Comparison of ENCODE assay signal across 18 cellular contexts in genomic region chr4:110032603-110033002, GRCh38.
DNase-seq lines count a peak whose midpoint lies in the region; ATAC-seq, FAIRE-seq and TF ChIP-seq lines count a peak whose summit lies in the region.
"Had no signal": no experiment of that assay in that cellular context is flagged by ENCODE, and none has a peak within 500 bp of the region (broad histone marks: within the 10 kb centered on the region; RNA-seq: fewer than 3 reads in every experiment).

No MANE protein-coding gene starts in this region.

- H3K27me3 ChIP-seq in BLaER1 treated with 17β-estradiol and CSF1 and Interleukin-3, amounts not matched to agents 10 nM and 100 nM, result peaks cover 0 to 98% (median 0%) of the 10 kb centered on the region in 11 experiments; a peak in 10 of 22 replicates
- H3K27me3 ChIP-seq in HAP-1 (ENCODE audit: low read depth), result no peaks in the 10 kb centered on the region
- H3K27me3 ChIP-seq: neural progenitor cell, SJCRH30 had no signal

- in situ Hi-C loops in HAP-1 (cut with MboI; ENCODE audit: low sequenced_read_pairs), result no loop called here

- no peak for TF ChIP-seq CTCF in omental fat pad (IDR thresholded peaks at IDR 0.05)

- H3K36me3 ChIP-seq in BLaER1 treated with 17β-estradiol and CSF1 and Interleukin-3, amounts not matched to agents 10 nM and 100 nM, result no peaks in the 10 kb centered on the region
- H3K36me3 ChIP-seq in HAP-1 (replicated peaks), result no peaks in the 10 kb centered on the region
- H3K36me3 ChIP-seq: neural progenitor cell, SJCRH30 had no signal

- peak overlapping the region; percentile 44 to 85 (median 74); a peak in 20 of 22 replicates for H3K4me2 ChIP-seq in BLaER1 treated with 17β-estradiol and CSF1 and Interleukin-3, amounts not matched to agents 10 nM and 100 nM
- H3K4me2 ChIP-seq: neural progenitor cell had no signal

- H3K4me3 ChIP-seq in BLaER1 treated with 17β-estradiol and CSF1 and Interleukin-3, amounts not matched to agents 10 nM and 100 nM, result no peak overlapping the region
- H3K4me3 ChIP-seq in HAP-1, result no peak overlapping the region
- H3K4me3 ChIP-seq: neural progenitor cell, SJCRH30 had no signal

- peak; percentile 10 for DNase-seq in HT1080 (ENCODE audit: low read depth)
- peak; percentile 20 for DNase-seq in SKM-1 (lab: John Stamatoyannopoulos, UW; ENCODE audit: unreplicated experiment)
- no peak for DNase-seq in left lobe of liver (ENCODE audit: low spot score)
- DNase-seq in HTR-8/SVneo (ENCODE audit: insufficient read length, low spot score), result no peak
- DNase-seq in omental fat pad (ENCODE audit: low spot score), result no peak
- DNase-seq in NAMALWA (ENCODE audit: low spot score), result no peak
- no peak for DNase-seq in HAP-1 (ENCODE audit: low spot score in 2 of 2)
- DNase-seq: activated CD4-positive, alpha-beta T cell treated with anti-CD3 and anti-CD28 coated beads for 4 hours; activated CD8-positive, alpha-beta memory T cell treated with anti-CD3 and anti-CD28 coated beads, Interleukin-2, amount 50 U/mL, for 48 hours; activated naive CD4-positive, alpha-beta T cell treated with anti-CD3 and anti-CD28 coated beads, Interleukin-2, amount 10 ng/mL, durations not matched to agents 7 days and 5 days; mammary epithelial cell; NCI-H1417 treated with DMSO at 0.1 percent for 48 hours; NCI-H2227 treated with DMSO at 0.1 percent for 48 hours; NK-92 treated with Interleukin-12 subunit alpha and Interleukin-12 subunit beta, amount 100 ng/mL, for 24 hours; SJCRH30; T1000 had no signal

- ATAC-seq in left lobe of liver, result peak; percentile 23
- no peak for ATAC-seq in omental fat pad (ENCODE audit: low FRiP score)

- H3K27ac ChIP-seq in BLaER1 treated with 17β-estradiol and CSF1 and Interleukin-3, amounts not matched to agents 10 nM and 100 nM, result peak overlapping the region in 3 of 11 experiments; percentile 53 to 61 (median 60); a peak in 7 of 22 replicates
- H3K27ac ChIP-seq: neural progenitor cell, SJCRH30 had no signal

- H3K9me3 ChIP-seq in BLaER1 treated with 17β-estradiol and CSF1 and Interleukin-3, amounts not matched to agents 10 nM and 100 nM (replicated peaks in 1 of 11), result peaks cover 9 to 19% (median 14%) of the 10 kb centered on the region in 11 experiments; a peak in 21 of 22 replicates
- H3K9me3 ChIP-seq in HAP-1, result peaks cover 3% of the 10 kb centered on the region; the same call in 1 of the 2 replicates
- H3K9me3 ChIP-seq: SJCRH30 had no signal

- H4K20me1 ChIP-seq in BLaER1 treated with 17β-estradiol and CSF1 and Interleukin-3, amounts not matched to agents 10 nM and 100 nM, result peaks cover 0 to 46% (median 0%) of the 10 kb centered on the region in 11 experiments; a peak in 6 of 22 replicates

- peaks cover 25 to 70% (median 52%) of the 10 kb centered on the region in 10 experiments for H3K4me1 ChIP-seq in BLaER1 treated with 17β-estradiol and CSF1 and Interleukin-3, amounts not matched to agents 10 nM and 100 nM
- H3K4me1 ChIP-seq in HAP-1, result peaks cover 7% of the 10 kb centered on the region
- H3K4me1 ChIP-seq: SJCRH30 had no signal

- FAIRE-seq in HTR-8/SVneo (lab: Jason Lieb, UNC), result no peak

- H3K9ac ChIP-seq in BLaER1 treated with 17β-estradiol and CSF1 and Interleukin-3, amounts not matched to agents 10 nM and 100 nM, result no peak overlapping the region
- H3K9ac ChIP-seq: neural progenitor cell had no signal

Comparison
In these comparisons a context has a peak if more than half of its experiments do, and no peak if none do; other contexts are left out.
1. DNase-seq: peak in HT1080 (single experiment) and SKM-1 (single experiment); none in left lobe of liver (single experiment), HTR-8/SVneo (single experiment), omental fat pad (single experiment), NAMALWA (single experiment) and HAP-1 (0 of 2).